17 cellular contexts compared by ENCODE assay signal in genomic region chr7:158097106-158097505, GRCh38.
DNase-seq lines count a peak whose midpoint lies in the region; ATAC-seq and TF ChIP-seq lines count a peak whose summit lies in the region.
"Had no signal": no experiment of that assay in that cellular context is flagged by ENCODE, and none has a peak within 500 bp of the region (broad histone marks: within the 10 kb centered on the region; RNA-seq: fewer than 3 reads in every experiment).

No MANE protein-coding gene starts in this region.

- no peak for TF ChIP-seq POLR2A in sigmoid colon (IDR thresholded peaks at IDR 0.05)

- H3K9me3 Mint-ChIP-seq in chondrocyte (ENCODE audit: low read depth) (peaks cover 36% of the 10 kb centered on the region), nephron progenitor cell (peaks cover 21% of the 10 kb centered on the region)
- H3K9me3 Mint-ChIP-seq: CD8-positive, alpha-beta T cell had no signal

- H3K27ac ChIP-seq in HEK293 (ENCODE audit: extremely low read depth, low read depth, low read length) = no peak overlapping the region
- no peak overlapping the region for H3K27ac ChIP-seq in sigmoid colon
- H3K27ac ChIP-seq: A549, C4-2B had no signal

- H3K4me3 ChIP-seq in HEK293 (ENCODE audit: low read depth, low read length) = no peak overlapping the region
- no peak overlapping the region for H3K4me3 ChIP-seq in sigmoid colon
- H3K4me3 ChIP-seq: A549, HAP-1 had no signal

- no peak for TF ChIP-seq EP300 in sigmoid colon (IDR thresholded peaks at IDR 0.05)

- intact Hi-C loops in sigmoid colon (cut with DNase I) (no loop called here), posterior vena cava (cut with DNase I) (loop anchor here in 1 of 2 donors (5.0 kb wide), 1 partner anchor 1010 kb away; no protein-coding TSS in a partner anchor)

- H3K27me3 Mint-ChIP-seq in chondrocyte (ENCODE audit: low read depth) (no peaks in the 10 kb centered on the region), nephron progenitor cell (ENCODE audit: low read depth, poor library complexity) (peaks cover 4% of the 10 kb centered on the region)
- H3K27me3 Mint-ChIP-seq: IgD-negative memory B cell had no signal

- peaks cover 2% of the 10 kb centered on the region for H3K36me3 Mint-ChIP-seq in chondrocyte (ENCODE audit: low read depth)
- no peaks in the 10 kb centered on the region for H3K36me3 Mint-ChIP-seq in nephron progenitor cell (ENCODE audit: low read depth)
- H3K36me3 Mint-ChIP-seq: CD8-positive, alpha-beta T cell; IgD-negative memory B cell had no signal

- DNase-seq in chondrocyte (ENCODE audit: low spot score) (peak; percentile 63), nephron progenitor cell (no peak), sigmoid colon (peak; percentile 32), posterior vena cava (ENCODE audit: low spot score) (no peak), hepatic stellate cell (ENCODE audit: low spot score) (no peak)
- DNase-seq: BE2C; CD8-positive, alpha-beta T cell; COR-L47; DND-41; GDM1; HFFc6 had no signal

- H3K27me3 ChIP-seq in sigmoid colon = peaks cover 0 to 26% (median 10%) of the 10 kb centered on the region in 3 donors
- H3K27me3 ChIP-seq: BE2C had no signal

- H3K4me1 ChIP-seq in HEK293 (ENCODE audit: control insufficient read depth, insufficient read depth, low read length) = no peaks in the 10 kb centered on the region
- peaks cover 0 to 20% (median 7%) of the 10 kb centered on the region in 4 donors for H3K4me1 ChIP-seq in sigmoid colon
- H3K4me1 ChIP-seq: A549, BE2C, HAP-1 had no signal

- no peak overlapping the region for H3K4me3 Mint-ChIP-seq in chondrocyte (ENCODE audit: unreplicated experiment)
- H3K4me3 Mint-ChIP-seq in nephron progenitor cell = no peak overlapping the region
- H3K4me3 Mint-ChIP-seq: CD8-positive, alpha-beta T cell; HFFc6; IgD-negative memory B cell had no signal

- CTCF ChIA-PET in HEK293 (lab: Yijun Ruan, JAX) = no interaction called here

- H3K9me3 ChIP-seq in HEK293 (ENCODE audit: control insufficient read depth, insufficient read depth, low read depth, low read length) = no peaks in the 10 kb centered on the region
- H3K9me3 ChIP-seq in sigmoid colon = no peaks in the 10 kb centered on the region
- H3K9me3 ChIP-seq: A549, BE2C, HAP-1 had no signal

- H3K36me3 ChIP-seq in HEK293 (ENCODE audit: control insufficient read depth in 2 of 2, insufficient read depth in 1 of 2, low read length in 2 of 2) (no peaks in the 10 kb centered on the region), sigmoid colon (no peaks in the 10 kb centered on the region)
- H3K36me3 ChIP-seq: BE2C, HAP-1 had no signal

- H3K4me1 Mint-ChIP-seq in chondrocyte (ENCODE audit: low read depth) (no peaks in the 10 kb centered on the region), nephron progenitor cell (peaks cover 25% of the 10 kb centered on the region)
- H3K4me1 Mint-ChIP-seq: IgD-negative memory B cell had no signal

- POLR2A ChIA-PET in HEK293 (lab: Yijun Ruan, JAX) = no interaction called here

- 84 to 89% methylated on average over 14 of the region's 14 CpGs for WGBS in sigmoid colon, 2 donors

- ATAC-seq in HG03039 (IDR thresholded peaks at IDR 0.05; ENCODE audit: unreplicated experiment) = no peak
- ATAC-seq: CD8-positive, alpha-beta T cell had no signal

- H3K27ac Mint-ChIP-seq in chondrocyte (ENCODE audit: unreplicated experiment) (no peak overlapping the region), nephron progenitor cell (peak overlapping the region; percentile 42)
- H3K27ac Mint-ChIP-seq: CD8-positive, alpha-beta T cell; HFFc6; IgD-negative memory B cell had no signal

- TF ChIP-seq CTCF in HEK293 (tag by site-specific recombination; IDR thresholded peaks at IDR 0.05) = no peak
- no peak for TF ChIP-seq CTCF in chondrocyte (IDR thresholded peaks at IDR 0.05)
- TF ChIP-seq CTCF in nephron progenitor cell (IDR thresholded peaks at IDR 0.05) = no peak
- TF ChIP-seq CTCF in sigmoid colon (IDR thresholded peaks at IDR 0.05) = no peak

TF ChIP-seq in HEK293, 187 proteins besides CTCF, POLR2A, EP300 and RAD21:
- 0 out of 2 replicates have a peak, but pooled peaks have one; percentile 6 for TF ChIP-seq GLI4 (tag by site-specific recombination; IDR thresholded peaks at IDR 0.05)
- TF ChIP-seq ZNF174 (tag by site-specific recombination; IDR thresholded peaks at IDR 0.05) = no peak

Comparison
In these comparisons a context has a peak if more than half of its experiments do, and no peak if none do; other contexts are left out.
1. DNase-seq: peak in chondrocyte (single experiment) and sigmoid colon (single experiment); none in nephron progenitor cell (single experiment), posterior vena cava (single experiment) and hepatic stellate cell (single experiment).